In genomic region chr7:139830779-139831498, GRCh38 we compare ENCODE assay signal across 11 cellular contexts. TPM values are rescaled to one million over a fixed set of nuclear protein-coding genes. Genes with fewer than 3 reads are reported as not detected.
DNase-seq lines count a peak whose midpoint lies in the region; ATAC-seq, FAIRE-seq and TF ChIP-seq lines count a peak whose summit lies in the region.
"Had no signal": no experiment of that assay in that cellular context is flagged by ENCODE, and none has a peak within 500 bp of the region (broad histone marks: within the 10 kb centered on the region; RNA-seq: fewer than 3 reads in every experiment).

No MANE protein-coding gene starts in this region.

- peak; percentile 45 for ATAC-seq in GM21390 (IDR thresholded peaks at IDR 0.05; ENCODE audit: unreplicated experiment)
- ATAC-seq in natural killer cell treated with Interleukin-12 subunit alpha and Interleukin-12 subunit beta and Interleukin-15 and Interleukin-18, amount 100 ng/mL, for 72 hours, result peak; percentile 79 to 82

- intact Hi-C loops in uterus (cut with DNase I; ENCODE audit: low total_unique reads), result no loop called here

- no peak overlapping the region for H3K27ac ChIP-seq in uterus

- H3K9me3 Mint-ChIP-seq in natural killer cell treated with Interleukin-12 subunit alpha and Interleukin-12 subunit beta and Interleukin-15 and Interleukin-18, amount 100 ng/mL, for 72 hours, result peaks cover 15% of the 10 kb centered on the region
- peaks cover 17% of the 10 kb centered on the region for H3K9me3 Mint-ChIP-seq in HFFc6

- no peaks in the 10 kb centered on the region for H3K27me3 Mint-ChIP-seq in natural killer cell treated with Interleukin-12 subunit alpha and Interleukin-12 subunit beta and Interleukin-15 and Interleukin-18, amount 100 ng/mL, for 72 hours
- peaks cover 30% of the 10 kb centered on the region for H3K27me3 Mint-ChIP-seq in HFFc6 (ENCODE audit: insufficient read depth)

- H3K4me3 ChIP-seq in WI38 (ENCODE audit: low read depth, low read length) (peak overlapping the region; percentile 46), uterus (no peak overlapping the region)

- H3K36me3 Mint-ChIP-seq in natural killer cell treated with Interleukin-12 subunit alpha and Interleukin-12 subunit beta and Interleukin-15 and Interleukin-18, amount 100 ng/mL, for 72 hours, result peaks cover 55% of the 10 kb centered on the region
- no peaks in the 10 kb centered on the region for H3K36me3 Mint-ChIP-seq in HFFc6 (ENCODE audit: low read depth)

- no peaks in the 10 kb centered on the region for H3K36me3 ChIP-seq in uterus

- peak overlapping the region; percentile 99 to 100 for H3K27ac Mint-ChIP-seq in natural killer cell treated with Interleukin-12 subunit alpha and Interleukin-12 subunit beta and Interleukin-15 and Interleukin-18, amount 100 ng/mL, for 72 hours
- no peak overlapping the region for H3K27ac Mint-ChIP-seq in HFFc6

- TF ChIP-seq POLR2A in GM12891 (IDR thresholded peaks at IDR 0.05; ENCODE audit: low read depth, low read length), result no peak
- no peak for TF ChIP-seq POLR2A in uterus (IDR thresholded peaks at IDR 0.05)

- DNase-seq in GM12891 (ENCODE audit: insufficient read length, low spot score), result no peak
- DNase-seq in natural killer cell treated with Interleukin-12 subunit alpha and Interleukin-12 subunit beta and Interleukin-15 and Interleukin-18, amount 100 ng/mL, for 72 hours (ENCODE audit: low spot score), result peak; percentile 80
- no peak for DNase-seq in uterus
- no peak for DNase-seq in NCI-H1105 treated with DMSO at 0.1 percent for 48 hours (lab: John Stamatoyannopoulos, UW)
- no peak for DNase-seq in NCI-H526 treated with DMSO at 0.1 percent for 48 hours (lab: John Stamatoyannopoulos, UW)
- DNase-seq in HFFc6, result no peak
- DNase-seq: NCI-H510A, small intestine, trophoblast cell had no signal

- FAIRE-seq in GM12891 (lab: Jason Lieb, UNC), result peak; percentile 75
- FAIRE-seq: small intestine had no signal

- H3K4me3 Mint-ChIP-seq in natural killer cell treated with Interleukin-12 subunit alpha and Interleukin-12 subunit beta and Interleukin-15 and Interleukin-18, amount 100 ng/mL, for 72 hours, result peak overlapping the region; percentile 92
- H3K4me3 Mint-ChIP-seq in HFFc6, result no peak overlapping the region

- no peaks in the 10 kb centered on the region for H3K27me3 ChIP-seq in uterus

- no peaks in the 10 kb centered on the region for H3K4me1 ChIP-seq in uterus

- no peaks in the 10 kb centered on the region for H3K9me3 ChIP-seq in uterus

- peaks cover 83 to 84% of the 10 kb centered on the region in 2 donors for H3K4me1 Mint-ChIP-seq in natural killer cell treated with Interleukin-12 subunit alpha and Interleukin-12 subunit beta and Interleukin-15 and Interleukin-18, amount 100 ng/mL, for 72 hours (ENCODE audit: low read depth in 2 of 2)
- H3K4me1 Mint-ChIP-seq in HFFc6 (ENCODE audit: low read depth), result peaks cover 4% of the 10 kb centered on the region

- TF ChIP-seq CTCF in WI38 (IDR thresholded peaks at IDR 0.05; ENCODE audit: low read depth, low read length), result no peak
- TF ChIP-seq CTCF in uterus (IDR thresholded peaks at IDR 0.05), result no peak
- no peak for TF ChIP-seq CTCF in HFFc6 (IDR thresholded peaks at IDR 0.05)

TF ChIP-seq in GM12891, 5 proteins besides CTCF, POLR2A, EP300 and RAD21:
- peak; percentile 78 for TF ChIP-seq SPI1 (IDR thresholded peaks at IDR 0.05; ENCODE audit: low read depth, low read length)
- TF ChIP-seq POU2F2 (IDR thresholded peaks at IDR 0.05; ENCODE audit: low read depth, low read length), result no peak
- TF ChIP-seq PAX5 (IDR thresholded peaks at IDR 0.05; ENCODE audit: insufficient read depth, low read length, severe bottlenecking), result peak; percentile 24
TF ChIP-seq in GM12891: peak in this region for 2.

RNA-seq across cellular contexts. Expression of gene TBXAS1, which starts 1.9 kb away (rescaled TPM):
- polyA plus RNA-seq in GM12891 (2012; ENCODE audit: low read depth, missing spikeins), result 16.5 TPM
- 100 to 1,000 TPM; 104 to 130 TPM for total RNA-seq in natural killer cell treated with Interleukin-12 subunit alpha and Interleukin-12 subunit beta and Interleukin-15 and Interleukin-18, amount 100 ng/mL, for 72 hours
- total RNA-seq in uterus, result 10 to 100 TPM in 2 of 4 donors, 1 to 10 TPM in 2; 6.6 to 14.3 (median 11.9) TPM
- 1 to 10 TPM in 3 of 6 experiments, under 1 TPM in 3; 0.47 to 1.8 (median 1.0) TPM for total RNA-seq in HFFc6 (2021; fragmentation: NEBNext Ultra II Directional; extraction: Animal tissue kit (Norgen Biotek cat#: 25700))

RNA-seq across cellular contexts. Expression of gene HIPK2, which starts 53.1 kb away (rescaled TPM):
- 14.2 TPM for polyA plus RNA-seq in GM12891 (2012; ENCODE audit: low read depth, missing spikeins)
- total RNA-seq in natural killer cell treated with Interleukin-12 subunit alpha and Interleukin-12 subunit beta and Interleukin-15 and Interleukin-18, amount 100 ng/mL, for 72 hours, result 100 to 1,000 TPM; 152 to 245 TPM
- 10 to 100 TPM in 3 of 4 donors, 1 to 10 TPM in 1; 9.4 to 65.8 (median 19.2) TPM for total RNA-seq in uterus
- 10 to 100 TPM; 14.6 to 33.4 (median 31.4) TPM for total RNA-seq in HFFc6 (2021; fragmentation: NEBNext Ultra II Directional; extraction: Animal tissue kit (Norgen Biotek cat#: 25700))

Comparison
In these comparisons a context has a peak if more than half of its experiments do, and no peak if none do; other contexts are left out.
1. RNA of gene TBXAS1, which starts 1.9 kb away (total RNA-seq): 104 to 130 TPM in natural killer cell treated with Interleukin-12 subunit alpha and Interleukin-12 subunit beta and Interleukin-15 and Interleukin-18, amount 100 ng/mL, for 72 hours; 6.6 to 14.3 TPM in uterus and 0.47 to 1.8 TPM in HFFc6; every median in the first group is over 4 times any median in the second.